2 cellular contexts compared by ENCODE assay signal in genomic region chr16:13298676-13299075, GRCh38.
TF ChIP-seq lines count a peak whose summit lies in the region.

No MANE protein-coding gene starts in this region.

TF ChIP-seq in HepG2, 621 proteins besides CTCF, POLR2A, EP300 and RAD21:
- TF ChIP-seq ARID3A (IDR thresholded peaks at IDR 0.05; ENCODE audit: low read depth, low read length) (no peak), ARID4A (CRISPR knock-in tag; IDR thresholded peaks at IDR 0.05; ENCODE audit: borderline replicate concordance) (0 out of 2 replicates have a peak, but pooled peaks have one; percentile 23), FOXC1 (CRISPR knock-in tag; IDR thresholded peaks at IDR 0.05; ENCODE audit: borderline replicate concordance) (0 out of 2 replicates have a peak, but pooled peaks have one; percentile 37)

TF ChIP-seq in WTC11, 78 proteins besides CTCF, POLR2A, EP300 and RAD21:
- TF ChIP-seq SOX15 (CRISPR knock-in tag; IDR thresholded peaks at IDR 0.05) (no peak), IRF2 (CRISPR knock-in tag; IDR thresholded peaks at IDR 0.05; ENCODE audit: borderline replicate concordance, low read depth) (no peak), RORB (CRISPR knock-in tag; IDR thresholded peaks at IDR 0.05) (no peak), ZNF281 (CRISPR knock-in tag; IDR thresholded peaks at IDR 0.05) (no peak), ZNF317 (CRISPR knock-in tag; IDR thresholded peaks at IDR 0.05; ENCODE audit: borderline replicate concordance, low read depth) (no peak), TP53 (CRISPR knock-in tag; IDR thresholded peaks at IDR 0.05) (no peak), FOXK1 (CRISPR knock-in tag; IDR thresholded peaks at IDR 0.05) (no peak), STAT6 (CRISPR knock-in tag; conservative IDR thresholded peaks at IDR 0.05; ENCODE audit: low read depth) (no peak), ATF1 (CRISPR knock-in tag; IDR thresholded peaks at IDR 0.05) (no peak), GRHL2 (CRISPR knock-in tag; IDR thresholded peaks at IDR 0.05; ENCODE audit: insufficient replicate concordance, severe bottlenecking) (no peak)
